ENCODE assay signal across 8 cellular contexts in the genomic region with DNA sequence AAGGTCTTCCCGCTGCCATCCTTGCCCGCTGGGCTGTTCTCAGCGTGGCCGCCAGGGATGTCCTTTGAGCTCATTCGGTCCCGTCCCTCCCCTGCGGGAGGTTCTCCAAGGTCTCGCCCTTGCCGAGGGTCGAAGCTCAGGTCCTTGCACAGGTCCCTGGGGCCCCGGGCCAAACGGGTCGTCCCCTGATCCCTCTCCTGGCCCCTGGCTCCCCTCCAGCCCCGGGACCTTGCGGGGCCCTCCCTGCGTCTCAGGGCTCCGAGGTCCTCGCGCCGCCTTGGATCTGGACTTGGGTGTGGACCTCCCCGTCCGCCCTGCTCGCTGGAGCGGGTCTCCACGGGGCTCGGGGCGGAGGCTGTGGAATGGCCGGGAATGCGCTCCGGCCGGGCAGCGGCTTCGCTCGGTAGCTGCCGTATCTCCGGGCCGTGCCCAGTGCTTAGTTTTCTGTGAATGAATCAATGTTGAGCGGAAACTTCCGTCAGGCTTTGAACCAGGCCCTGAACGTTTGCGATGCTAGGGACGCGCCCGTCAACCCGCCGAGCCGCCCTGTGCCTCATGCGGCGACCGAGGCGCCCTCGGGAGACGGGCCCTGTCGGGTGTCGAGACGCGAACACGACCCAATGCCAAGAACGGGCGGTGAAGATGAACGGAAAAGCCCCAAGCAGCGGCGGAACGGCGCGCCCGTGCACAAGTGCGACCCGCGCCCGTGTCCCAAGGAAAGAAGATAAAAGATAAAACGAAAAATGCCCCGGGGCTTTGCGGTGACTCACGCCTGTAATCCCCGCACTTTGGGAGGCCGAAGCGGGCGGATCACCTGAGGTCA. TPM values are rescaled to one million over a fixed set of nuclear protein-coding genes. Genes with fewer than 3 reads are reported as not detected.
DNase-seq lines count a peak whose midpoint lies in the region; TF ChIP-seq lines count a peak whose summit lies in the region.

No MANE protein-coding gene starts in this region.

- H3K4me1 Mint-ChIP-seq in activated CD4-positive, alpha-beta T cell treated with anti-CD3 and anti-CD28 coated beads, Interleukin-2, amount 10 ng/mL, durations not matched to agents 24 days and 14 days, result peaks cover 20% of the 10 kb centered on the region

- H3K4me1 ChIP-seq in A673 (ENCODE audit: insufficient read depth, low read length, poor library complexity, severe bottlenecking) (no peaks in the 10 kb centered on the region), SJCRH30 (peaks cover 3% of the 10 kb centered on the region; the same call in 1 of the 2 replicates)

- no TSS peak for BruUV-seq in A673 (replicated peaks; lab: Mats Ljungman, UMichigan)

- H3K27ac Mint-ChIP-seq in activated CD4-positive, alpha-beta T cell treated with anti-CD3 and anti-CD28 coated beads, Interleukin-2, amount 10 ng/mL, durations not matched to agents 24 days and 14 days, result no peak overlapping the region

- peaks cover 5% of the 10 kb centered on the region for H3K36me3 ChIP-seq in A673 (ENCODE audit: insufficient read depth, low read length, poor library complexity, severe bottlenecking)
- H3K36me3 ChIP-seq in SJCRH30, result peaks cover 13% of the 10 kb centered on the region

- no peak for TF ChIP-seq POLR2A in lower leg skin (IDR thresholded peaks at IDR 0.05)

- CTCF ChIA-PET in A673 (lab: Charles Lee), result interaction anchor here (0.7 kb wide), 1 partner anchor 293 kb away, joined by 4 read pairs; no protein-coding TSS in a partner anchor

- no peaks in the 10 kb centered on the region for H3K9me3 Mint-ChIP-seq in activated CD4-positive, alpha-beta T cell treated with anti-CD3 and anti-CD28 coated beads, Interleukin-2, amount 10 ng/mL, durations not matched to agents 24 days and 14 days

- H3K4me3 Mint-ChIP-seq in activated CD4-positive, alpha-beta T cell treated with anti-CD3 and anti-CD28 coated beads, Interleukin-2, amount 10 ng/mL, durations not matched to agents 24 days and 14 days, result no peak overlapping the region

- 5 to 6% methylated on average over 63 to 72 of the region's 79 CpGs for WGBS in lower leg skin, 2 donors

- no peaks in the 10 kb centered on the region for H3K27me3 ChIP-seq in A673 (replicated peaks; ENCODE audit: insufficient read depth, low read depth, low read length, poor library complexity)
- H3K27me3 ChIP-seq in SJCRH30, result no peaks in the 10 kb centered on the region

- H3K27me3 Mint-ChIP-seq in activated CD4-positive, alpha-beta T cell treated with anti-CD3 and anti-CD28 coated beads, Interleukin-2, amount 10 ng/mL, durations not matched to agents 24 days and 14 days, result no peaks in the 10 kb centered on the region

- TF ChIP-seq CTCF in A673 (conservative IDR thresholded peaks at IDR 0.05; ENCODE audit: low read depth, low read length) (no peak), choroid plexus epithelial cell (conservative IDR thresholded peaks at IDR 0.05; ENCODE audit: low read depth, low read length) (peak; percentile 46), lower leg skin (IDR thresholded peaks at IDR 0.05) (peak in 1 of 3 donors; percentile 32)

- H3K27ac ChIP-seq in A673 (ENCODE audit: low read depth, low read length, poor library complexity, severe bottlenecking), result no peak overlapping the region
- no peak overlapping the region for H3K27ac ChIP-seq in SJCRH30

- H3K36me3 Mint-ChIP-seq in activated CD4-positive, alpha-beta T cell treated with anti-CD3 and anti-CD28 coated beads, Interleukin-2, amount 10 ng/mL, durations not matched to agents 24 days and 14 days (ENCODE audit: low read depth), result peaks cover 8% of the 10 kb centered on the region

- peak; percentile 66 for DNase-seq in A673 (ENCODE audit: low spot score)
- peak; percentile 15 for DNase-seq in HCEC 1CT
- DNase-seq in activated CD4-positive, alpha-beta T cell treated with anti-CD3 and anti-CD28 coated beads, Interleukin-2, amount 10 ng/mL, durations not matched to agents 24 days and 14 days, result peak; percentile 89
- DNase-seq in choroid plexus epithelial cell (ENCODE audit: low read depth), result peak; percentile 54
- DNase-seq in lower leg skin (ENCODE audit: low spot score in 2 of 2), result peak; percentile 53 to 93
- peak; percentile 51 to 53 (median 52) for DNase-seq in stimulated activated CD4-positive, alpha-beta T cell treated with anti-CD3 and anti-CD28 coated beads, TNF-alpha, amount 100 ng/mL, for 4 hours (ENCODE audit: low read depth in 3 of 3)
- DNase-seq in SJCRH30, result no peak
- DNase-seq in NCI-H1436 (lab: John Stamatoyannopoulos, UW), result no peak

- no peak overlapping the region for H3K4me3 ChIP-seq in A673 (ENCODE audit: low read depth, low read length, poor library complexity, severe bottlenecking)
- no peak overlapping the region for H3K4me3 ChIP-seq in choroid plexus epithelial cell (ENCODE audit: low read depth, low read length)
- H3K4me3 ChIP-seq in lower leg skin (ENCODE audit: low read depth, poor library complexity, severe bottlenecking), result peak overlapping the region; percentile 26
- no peak overlapping the region for H3K4me3 ChIP-seq in SJCRH30

- H3K9me3 ChIP-seq in A673 (ENCODE audit: low read depth, low read length, poor library complexity, severe bottlenecking) (no peaks in the 10 kb centered on the region), SJCRH30 (replicated peaks) (no peaks in the 10 kb centered on the region)

- POLR2A ChIA-PET in A673 (lab: Charles Lee; ENCODE audit: low non-redundant PET), result no interaction called here

- intact Hi-C loops in A673 (cut with micrococcal nuclease; ENCODE audit: unreplicated experiment), result loop anchor here (10.0 kb wide), 1 partner anchor 481 kb away; the partner anchor contains the start of gene COL5A1
- intact Hi-C loops in activated CD4-positive, alpha-beta T cell treated with anti-CD3 and anti-CD28 coated beads, Interleukin-2, amount 10 ng/mL, durations not matched to agents 24 days and 14 days (cut with micrococcal nuclease), result loop anchor here (1.0 to 5.0 kb wide), 3 partner anchors 28 to 229 kb away; partner anchors contain the start of gene BRD3OS
- intact Hi-C loops in lower leg skin (cut with DNase I; ENCODE audit: low total_unique reads), result no loop called here

RNA-seq across cellular contexts. Expression of gene RNU6ATAC, which starts 0.8 kb away (rescaled TPM):
- total RNA-seq in A673 (2021) (49.1 and 96.5 TPM in 2 replicates), lower leg skin (not detected)
- total RNA-seq in activated CD4-positive, alpha-beta T cell treated with anti-CD3 and anti-CD28 coated beads, Interleukin-2, amount 10 ng/mL, durations not matched to agents 24 days and 14 days, result 16.3 and 40.4 TPM in 2 replicates
- not detected in 2 replicates for total RNA-seq in SJCRH30 (2014; rRNA removed; shearing (Covaris generic))

RNA-seq across cellular contexts. Expression of gene WDR5, which starts 27.7 kb away (rescaled TPM):
- 67.7 and 76.4 TPM in 2 replicates for total RNA-seq in A673 (2021)
- 71.2 TPM in 2 replicates for total RNA-seq in activated CD4-positive, alpha-beta T cell treated with anti-CD3 and anti-CD28 coated beads, Interleukin-2, amount 10 ng/mL, durations not matched to agents 24 days and 14 days
- total RNA-seq in lower leg skin, result 10 to 100 TPM; 16.1 to 23.8 (median 19.6) TPM
- total RNA-seq in SJCRH30 (2014; rRNA removed; shearing (Covaris generic)), result 76.4 and 84.9 TPM in 2 replicates

Comparison
In these comparisons a context has a peak if more than half of its experiments do, and no peak if none do; other contexts are left out.
1. DNase-seq: peak in A673 (single experiment), HCEC 1CT (single experiment), activated CD4-positive, alpha-beta T cell treated with anti-CD3 and anti-CD28 coated beads, Interleukin-2, amount 10 ng/mL, durations not matched to agents 24 days and 14 days (single experiment), choroid plexus epithelial cell (single experiment), lower leg skin (2 of 2) and stimulated activated CD4-positive, alpha-beta T cell treated with anti-CD3 and anti-CD28 coated beads, TNF-alpha, amount 100 ng/mL, for 4 hours (3 of 3); none in SJCRH30 (0 of 2) and NCI-H1436 (single experiment).
2. RNA of gene RNU6ATAC, which starts 0.8 kb away (total RNA-seq): 49.1 to 96.5 TPM in A673 and 16.3 to 40.4 TPM in activated CD4-positive, alpha-beta T cell treated with anti-CD3 and anti-CD28 coated beads, Interleukin-2, amount 10 ng/mL, durations not matched to agents 24 days and 14 days; not detected in lower leg skin and not detected in SJCRH30; every median in the first group is over 10 times any median in the second.